ENCODE assay signal across 20 cellular contexts in the genomic region with DNA sequence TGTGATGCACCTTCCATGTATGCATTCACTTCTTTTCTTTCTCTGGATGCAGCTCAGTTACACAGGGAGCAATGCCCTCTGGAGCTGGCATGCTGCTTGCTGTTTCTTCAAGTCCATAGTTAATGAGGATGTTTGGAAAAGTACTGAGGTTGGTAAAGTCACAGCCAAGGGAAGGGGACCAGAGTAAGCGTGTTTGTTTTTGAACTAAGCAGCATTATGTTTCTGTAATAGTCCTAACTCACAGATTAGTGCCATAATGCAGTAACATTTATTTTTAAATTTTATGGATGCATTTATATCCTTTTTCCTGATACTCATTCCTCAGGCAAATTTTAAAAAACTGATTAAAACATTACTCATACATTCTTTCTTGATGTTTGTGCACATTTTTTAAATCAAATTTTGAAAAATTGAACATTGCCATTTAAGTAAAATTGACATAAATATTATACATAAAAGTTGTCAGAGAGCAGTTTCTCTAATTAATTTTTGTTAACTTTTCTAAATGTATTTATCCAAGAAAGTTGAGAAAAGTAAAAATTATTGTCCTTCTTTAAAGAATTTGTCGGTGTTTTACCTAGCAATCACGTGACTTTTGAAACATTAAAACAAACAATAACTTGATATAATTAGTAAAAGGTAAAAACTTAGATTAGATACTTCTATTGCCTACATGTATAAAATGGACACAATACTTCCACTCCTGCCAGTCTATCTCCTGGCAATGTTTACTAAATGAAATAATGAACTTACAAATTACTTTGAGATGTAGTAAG.
"Had no signal": no experiment of that assay in that cellular context is flagged by ENCODE, and none has a peak within 500 bp of the region (broad histone marks: within the 10 kb centered on the region; RNA-seq: fewer than 3 reads in every experiment).

No MANE protein-coding gene starts in this region.

- H3K4me1 Mint-ChIP-seq: activated B cell treated with CpG ODN at 0.5 μM for 24 hours; activated CD4-positive, alpha-beta memory T cell treated with anti-CD3 and anti-CD28 coated beads, Interleukin-2, amount 10 ng/mL, durations not matched to agents 7 days and 5 days; activated naive CD8-positive, alpha-beta T cell treated with anti-CD3 and anti-CD28 coated beads for 36 hours; activated T-helper 17 cell treated with anti-CD3 and anti-CD28 coated beads, Interleukin-2, amount 50 U/mL, for 72 hours; endodermal cell; nephron progenitor cell had no signal

- H3K27ac Mint-ChIP-seq: activated B cell treated with CpG ODN at 0.5 μM for 24 hours; activated CD4-positive, alpha-beta memory T cell treated with anti-CD3 and anti-CD28 coated beads, Interleukin-2, amount 10 ng/mL, durations not matched to agents 7 days and 5 days; activated naive CD8-positive, alpha-beta T cell treated with anti-CD3 and anti-CD28 coated beads for 36 hours; activated T-helper 17 cell treated with anti-CD3 and anti-CD28 coated beads, Interleukin-2, amount 50 U/mL, for 72 hours; endodermal cell; nephron progenitor cell had no signal

- H3K27ac ChIP-seq: colonic mucosa, gastrocnemius medialis, left ventricle myocardium inferior, thyroid gland had no signal

- H3K4me3 Mint-ChIP-seq: activated B cell treated with CpG ODN at 0.5 μM for 24 hours; activated CD4-positive, alpha-beta memory T cell treated with anti-CD3 and anti-CD28 coated beads, Interleukin-2, amount 10 ng/mL, durations not matched to agents 7 days and 5 days; activated naive CD8-positive, alpha-beta T cell treated with anti-CD3 and anti-CD28 coated beads for 36 hours; activated T-helper 17 cell treated with anti-CD3 and anti-CD28 coated beads, Interleukin-2, amount 50 U/mL, for 72 hours; brain; endodermal cell; nephron progenitor cell had no signal

- H3K27me3 ChIP-seq: colonic mucosa, gastrocnemius medialis, thyroid gland had no signal

- H3K9me3 Mint-ChIP-seq: nephron progenitor cell had no signal

- H3K4me1 ChIP-seq: colonic mucosa, gastrocnemius medialis, thyroid gland had no signal

- H3K36me3 Mint-ChIP-seq: activated naive CD8-positive, alpha-beta T cell treated with anti-CD3 and anti-CD28 coated beads for 36 hours; brain had no signal

- H3K36me3 ChIP-seq: colonic mucosa, gastrocnemius medialis, left ventricle myocardium inferior, thyroid gland had no signal

- H3K9me3 ChIP-seq: colonic mucosa, gastrocnemius medialis, left ventricle myocardium inferior, thyroid gland had no signal

- H3K4me3 ChIP-seq: colonic mucosa, gastrocnemius medialis, left ventricle myocardium inferior, thyroid gland had no signal

- H3K27me3 Mint-ChIP-seq: activated B cell treated with CpG ODN at 0.5 μM for 24 hours; activated CD4-positive, alpha-beta memory T cell treated with anti-CD3 and anti-CD28 coated beads, Interleukin-2, amount 10 ng/mL, durations not matched to agents 7 days and 5 days; activated naive CD8-positive, alpha-beta T cell treated with anti-CD3 and anti-CD28 coated beads for 36 hours; activated T-helper 17 cell treated with anti-CD3 and anti-CD28 coated beads, Interleukin-2, amount 50 U/mL, for 72 hours; brain had no signal

- DNase-seq: activated B cell treated with CpG ODN at 0.5 μM for 24 hours; activated CD4-positive, alpha-beta memory T cell treated with anti-CD3 and anti-CD28 coated beads, Interleukin-2, amount 10 ng/mL, durations not matched to agents 7 days and 5 days; activated CD4-positive, alpha-beta T cell treated with anti-CD3 and anti-CD28 coated beads for 4 hours; activated naive CD4-positive, alpha-beta T cell; activated naive CD8-positive, alpha-beta T cell treated with anti-CD3 and anti-CD28 coated beads for 36 hours; activated T-cell treated with anti-CD3 and anti-CD28 coated beads, Interleukin-2, amount 50 U/mL, for 1 hour; central memory CD4-positive, alpha-beta T cell; colonic mucosa; endodermal cell; gastrocnemius medialis; left ventricle myocardium inferior; nephron progenitor cell; nucleus accumbens; posterior cingulate gyrus; retina; stimulated activated CD4-positive, alpha-beta T cell treated with anti-CD3 and anti-CD28 coated beads, Interleukin-2, amount 100 ng/mL, for 24 hours; stimulated activated naive CD4-positive, alpha-beta T cell treated with Interleukin-2 at 50 U/mL for 16 hours; thyroid gland had no signal
